Comparison of ENCODE assay signal across 21 cellular contexts in genomic region chr6:42336431-42336830, GRCh38.
"Had no signal": no experiment of that assay in that cellular context is flagged by ENCODE, and none has a peak within 500 bp of the region (broad histone marks: within the 10 kb centered on the region; RNA-seq: fewer than 3 reads in every experiment).

No MANE protein-coding gene starts in this region.

- ATAC-seq: esophagus mucosa, left cardiac atrium, mucosa of descending colon, psoas muscle, right cardiac atrium had no signal

- H3K4me3 Mint-ChIP-seq: activated B cell treated with CpG ODN at 0.5 μM for 24 hours; brain; central memory CD8-positive, alpha-beta T cell; naive B cell; stimulated activated naive CD8-positive, alpha-beta T cell treated with anti-CD3 and anti-CD28 coated beads, Interleukin-15, Interleukin-2, amounts not matched to agents 100 ng/mL and 50 ng/mL, for 24 hours had no signal

- H3K36me3 Mint-ChIP-seq: brain, naive B cell had no signal

- H3K27ac ChIP-seq: coronary artery, ovary, psoas muscle, tibial nerve, uterus had no signal

- H3K27ac Mint-ChIP-seq: activated B cell treated with CpG ODN at 0.5 μM for 24 hours; activated T-helper 2 cell treated with anti-CD3 and anti-CD28 coated beads, Interferon-gamma antibody, Interleukin-2, Interleukin-4, amounts not matched to agents 10 μg/mL and 5 μg/mL and 100 μg/mL, durations not matched to agents 14 hours and 24 hours and 36 hours; brain; stimulated activated naive CD8-positive, alpha-beta T cell treated with anti-CD3 and anti-CD28 coated beads, Interleukin-15, Interleukin-2, amounts not matched to agents 100 ng/mL and 50 ng/mL, for 24 hours had no signal

- H3K9me3 Mint-ChIP-seq: activated B cell treated with CpG ODN at 0.5 μM for 24 hours; activated T-helper 2 cell treated with anti-CD3 and anti-CD28 coated beads, Interferon-gamma antibody, Interleukin-2, Interleukin-4, amounts not matched to agents 10 μg/mL and 5 μg/mL and 100 μg/mL, durations not matched to agents 14 hours and 24 hours and 36 hours; brain; central memory CD8-positive, alpha-beta T cell; naive B cell; stimulated activated naive CD8-positive, alpha-beta T cell treated with anti-CD3 and anti-CD28 coated beads, Interleukin-15, Interleukin-2, amounts not matched to agents 100 ng/mL and 50 ng/mL, for 24 hours had no signal

- H3K4me3 ChIP-seq: coronary artery, mucosa of descending colon, ovary, psoas muscle, tibial nerve, uterus had no signal

- H3K9me3 ChIP-seq: mucosa of descending colon, ovary, psoas muscle, tibial nerve, uterus had no signal

- H3K36me3 ChIP-seq: ovary, tibial nerve, uterus had no signal

- H3K4me1 Mint-ChIP-seq: activated B cell treated with CpG ODN at 0.5 μM for 24 hours, naive B cell had no signal

- H3K27me3 Mint-ChIP-seq: activated B cell treated with CpG ODN at 0.5 μM for 24 hours; brain; central memory CD8-positive, alpha-beta T cell; naive B cell; stimulated activated naive CD8-positive, alpha-beta T cell treated with anti-CD3 and anti-CD28 coated beads, Interleukin-15, Interleukin-2, amounts not matched to agents 100 ng/mL and 50 ng/mL, for 24 hours had no signal

- H3K4me1 ChIP-seq: psoas muscle, tibial nerve, uterus had no signal

- DNase-seq: activated B cell treated with CpG ODN at 0.5 μM for 24 hours; activated CD4-positive, alpha-beta T cell treated with anti-CD3 and anti-CD28 coated beads, Interleukin-2, amount 50 U/mL, for 1 hour; activated CD8-positive, alpha-beta memory T cell treated with anti-CD3 and anti-CD28 coated beads for 24 hours; activated naive CD4-positive, alpha-beta T cell treated with Interleukin-2 at 50 U/mL for 16 hours; anterior cingulate cortex; left cardiac atrium; mesenchymal stem cell; mucosa of descending colon; naive B cell; ovary; psoas muscle; right cardiac atrium; stimulated activated CD4-positive, alpha-beta T cell treated with anti-CD3 and anti-CD28 coated beads, Interleukin-2, amount 100 ng/mL, for 24 hours; uterus had no signal

- H3K27me3 ChIP-seq: ovary, tibial nerve, uterus had no signal
